Comparison of ENCODE assay signal across 8 cellular contexts in genomic region chr2:178479758-178480226, GRCh38. TPM values are rescaled to one million over a fixed set of nuclear protein-coding genes. Genes with fewer than 3 reads are reported as not detected.
A peak's percentile ranks its signal among the peaks of the same experiment; 100 is the strongest.
DNase-seq lines count a peak whose midpoint lies in the region; ATAC-seq and TF ChIP-seq lines count a peak whose summit lies in the region.

No MANE protein-coding gene starts in this region.

- H3K4me3 ChIP-seq in CD8-positive, alpha-beta memory T cell (ENCODE audit: low read length): peak overlapping the region; percentile 72
- H3K4me3 ChIP-seq in OCI-LY7 (ENCODE audit: low read depth, low read length, poor library complexity, severe bottlenecking) (peak overlapping the region; percentile 78), neuronal stem cell (ENCODE audit: low read length in 2 of 2) (peak overlapping the region; percentile 68 to 88)

- no peak overlapping the region for H2BK120ac ChIP-seq in neuronal stem cell (ENCODE audit: low read depth, low read length)

- POLR2A ChIA-PET in CD8-positive, alpha-beta memory T cell (lab: Charles Lee): interaction anchor here (0.6 to 1.1 kb wide), 2 partner anchors 29 to 72 kb away, joined by 3 to 6 read pairs; partner anchors contain the start of genes PJVK and PRKRA
- POLR2A ChIA-PET in OCI-LY7 (lab: Charles Lee): interaction anchor here (0.7 to 1.6 kb wide), 4 partner anchors 11 to 29 kb away, joined by 3 to 8 read pairs (median 4); partner anchors contain the start of genes PJVK and PRKRA

- WGBS in neuronal stem cell (ENCODE audit: extremely low coverage in 2 of 2, insufficient read length in 2 of 2, insufficient replicate concordance in 1 of 2), 2 donors: no CpG with 5 or more reads among the region's 19 CpGs

- H3K4me1 Mint-ChIP-seq in CD8-positive, alpha-beta memory T cell: peaks cover 43 to 64% (median 56%) of the 10 kb centered on the region in 3 donors
- peaks cover 14% of the 10 kb centered on the region for H3K4me1 Mint-ChIP-seq in endothelial cell (ENCODE audit: unreplicated experiment)

- H3K23ac ChIP-seq in neuronal stem cell (ENCODE audit: low read depth, low read length, poor library complexity): no peak overlapping the region

- no peak overlapping the region for H3K4ac ChIP-seq in neuronal stem cell (ENCODE audit: low read length)

- no peak overlapping the region for H2AK5ac ChIP-seq in neuronal stem cell (ENCODE audit: low read depth, low read length)

- H3K9ac ChIP-seq in neuronal stem cell (ENCODE audit: low read depth, low read length, poor library complexity): no peak overlapping the region

- peaks cover 57% of the 10 kb centered on the region for H3K79me2 ChIP-seq in OCI-LY7 (ENCODE audit: insufficient read depth, low read depth, low read length)

- no peaks in the 10 kb centered on the region for H3K36me3 ChIP-seq in CD8-positive, alpha-beta memory T cell (ENCODE audit: insufficient read depth, low read length)
- H3K36me3 ChIP-seq in OCI-LY7 (ENCODE audit: insufficient read depth, low read length) (no peaks in the 10 kb centered on the region), neuronal stem cell (replicated peaks in 1 of 2; ENCODE audit: control insufficient read depth in 2 of 2, insufficient read depth in 2 of 2, low read length in 2 of 2) (peaks cover 0 to 10% of the 10 kb centered on the region in 2 donors)

- no peaks in the 10 kb centered on the region for H3K9me3 ChIP-seq in CD8-positive, alpha-beta memory T cell (ENCODE audit: low read length)
- H3K9me3 ChIP-seq in OCI-LY7 (ENCODE audit: low read length) (no peaks in the 10 kb centered on the region), neuronal stem cell (replicated peaks in 1 of 2; ENCODE audit: control insufficient read depth in 2 of 2, insufficient read depth in 1 of 2, low read depth in 1 of 2, low read length in 2 of 2) (no peaks in the 10 kb centered on the region)

- no peak overlapping the region for H2BK5ac ChIP-seq in neuronal stem cell (ENCODE audit: low read length)

- H4K20me1 ChIP-seq in OCI-LY7 (ENCODE audit: insufficient read depth, low read length): peaks cover 15% of the 10 kb centered on the region; the same call in 1 of the 2 replicates

- peak overlapping the region; percentile 97 for H3K4me2 ChIP-seq in OCI-LY7 (ENCODE audit: low read length)
- H3K4me2 ChIP-seq in neuronal stem cell (ENCODE audit: insufficient read depth, low read length, poor library complexity, severe bottlenecking): no peak overlapping the region

- no peak overlapping the region for H3K14ac ChIP-seq in neuronal stem cell (ENCODE audit: low read length)

- H2BK15ac ChIP-seq in neuronal stem cell (ENCODE audit: low read length): no peak overlapping the region

- H3K27me3 Mint-ChIP-seq in CD8-positive, alpha-beta memory T cell: no peaks in the 10 kb centered on the region
- H3K27me3 Mint-ChIP-seq in endothelial cell (ENCODE audit: unreplicated experiment): peaks cover 5% of the 10 kb centered on the region

- peak overlapping the region; percentile 58 for H3K27ac ChIP-seq in CD8-positive, alpha-beta memory T cell (ENCODE audit: low read depth, low read length)
- peak overlapping the region; percentile 57 for H3K27ac ChIP-seq in OCI-LY7 (ENCODE audit: low read depth, low read length, poor library complexity, severe bottlenecking)
- H3K27ac ChIP-seq in neuronal stem cell (replicated peaks; ENCODE audit: low read length): peak overlapping the region; percentile 49

- no peak for ATAC-seq in HG02610 (IDR thresholded peaks at IDR 0.05; ENCODE audit: unreplicated experiment)
- ATAC-seq in HG02973 (IDR thresholded peaks at IDR 0.05; ENCODE audit: unreplicated experiment): no peak
- ATAC-seq in GM18858 (IDR thresholded peaks at IDR 0.05; ENCODE audit: unreplicated experiment): no peak

- BruUV-seq in OCI-LY7 (replicated peaks; lab: Mats Ljungman, UMichigan): no TSS peak

- H3K36me3 Mint-ChIP-seq in CD8-positive, alpha-beta memory T cell: peaks cover 0 to 15% (median 0%) of the 10 kb centered on the region in 3 donors
- H3K36me3 Mint-ChIP-seq in endothelial cell (ENCODE audit: low read depth, unreplicated experiment): no peaks in the 10 kb centered on the region

- DNase-seq in CD8-positive, alpha-beta memory T cell: no peak
- DNase-seq in OCI-LY7 (ENCODE audit: low spot score) (no peak), endothelial cell (ENCODE audit: low spot score) (no peak), neuronal stem cell (ENCODE audit: low spot score) (no peak), NCI-H128 (lab: John Stamatoyannopoulos, UW; ENCODE audit: unreplicated experiment) (no peak)

- H4K91ac ChIP-seq in neuronal stem cell (ENCODE audit: low read depth, low read length, poor library complexity): no peak overlapping the region

- H3K4me1 ChIP-seq in CD8-positive, alpha-beta memory T cell (ENCODE audit: insufficient read depth, low read length): peaks cover 41% of the 10 kb centered on the region
- H3K4me1 ChIP-seq in OCI-LY7 (ENCODE audit: insufficient read depth, low read length, poor library complexity, severe bottlenecking) (peaks cover 38% of the 10 kb centered on the region), neuronal stem cell (ENCODE audit: control insufficient read depth in 2 of 2, insufficient read depth in 1 of 2, low read depth in 1 of 2, low read length in 2 of 2) (peaks cover 0 to 4% of the 10 kb centered on the region in 2 donors)

- intact Hi-C loops in OCI-LY7 (cut with micrococcal nuclease; ENCODE audit: unreplicated experiment): loop anchor here (1.0 kb wide), 1 partner anchor 44 kb away; no protein-coding TSS in a partner anchor

- H3K18ac ChIP-seq in neuronal stem cell (ENCODE audit: low read length): no peak overlapping the region

- H4K8ac ChIP-seq in neuronal stem cell (ENCODE audit: low read depth, low read length): no peak overlapping the region

- no peaks in the 10 kb centered on the region for H3K9me2 ChIP-seq in OCI-LY7 (ENCODE audit: insufficient read depth, low read length)

- no peaks in the 10 kb centered on the region for H3K9me3 Mint-ChIP-seq in CD8-positive, alpha-beta memory T cell
- no peaks in the 10 kb centered on the region for H3K9me3 Mint-ChIP-seq in endothelial cell (ENCODE audit: unreplicated experiment)

- H3K79me1 ChIP-seq in neuronal stem cell (ENCODE audit: low read depth, low read length): no peaks in the 10 kb centered on the region

- H2BK12ac ChIP-seq in neuronal stem cell (ENCODE audit: low read length): no peak overlapping the region

- no peaks in the 10 kb centered on the region for H3K27me3 ChIP-seq in CD8-positive, alpha-beta memory T cell (ENCODE audit: insufficient read depth, low read length, poor library complexity, severe bottlenecking)
- no peaks in the 10 kb centered on the region for H3K27me3 ChIP-seq in neuronal stem cell (ENCODE audit: control insufficient read depth in 3 of 3, insufficient read depth in 3 of 3, low read depth in 1 of 3, low read length in 3 of 3)

- peak overlapping the region; percentile 92 to 99 (median 98) for H3K4me3 Mint-ChIP-seq in CD8-positive, alpha-beta memory T cell
- peak overlapping the region; percentile 94 for H3K4me3 Mint-ChIP-seq in endothelial cell (ENCODE audit: unreplicated experiment)

- H3K27ac Mint-ChIP-seq in CD8-positive, alpha-beta memory T cell: peak overlapping the region; percentile 89 to 100 (median 98)
- peak overlapping the region; percentile 31 for H3K27ac Mint-ChIP-seq in endothelial cell (ENCODE audit: unreplicated experiment)

- peak overlapping the region; percentile 100; the same call in 1 of the 2 replicates for H2AFZ ChIP-seq in OCI-LY7 (ENCODE audit: low read length)
- H2AFZ ChIP-seq in neuronal stem cell (ENCODE audit: low read length): peak overlapping the region; percentile 82

- no peak for TF ChIP-seq CTCF in OCI-LY7 (conservative IDR thresholded peaks at IDR 0.05; ENCODE audit: low read length)
- no peak for TF ChIP-seq CTCF in endothelial cell (IDR thresholded peaks at IDR 0.05; ENCODE audit: unreplicated experiment)

- CTCF ChIA-PET in CD8-positive, alpha-beta memory T cell (lab: Charles Lee): interaction anchor here (0.9 to 1.7 kb wide), 5 partner anchors 14 to 65 kb away, joined by 3 to 4 read pairs (median 3); partner anchors contain the start of genes PJVK and PRKRA
- CTCF ChIA-PET in OCI-LY7 (lab: Charles Lee; ENCODE audit: unreplicated experiment): interaction anchor here (0.6 kb wide), 1 partner anchor 29 kb away, joined by 3 read pairs; the partner anchor contains the start of genes PJVK and PRKRA

RNA-seq across cellular contexts. Expression of gene PLEKHA3, which starts 0.5 kb away (rescaled TPM):
- total RNA-seq in CD8-positive, alpha-beta memory T cell: 10 to 100 TPM; 25.1 to 28.1 TPM
- 34.9 TPM for polyA plus RNA-seq in CD8-positive, alpha-beta memory T cell
- total RNA-seq in OCI-LY7 (2014; rRNA removed; shearing (Covaris generic)): 3.6 and 6.9 TPM in 2 replicates
- total RNA-seq in OCI-LY7 (2022) (19.2 and 19.5 TPM in 2 replicates), endothelial cell (ENCODE audit: unreplicated experiment) (20.4 TPM)
- polyA plus RNA-seq in neuronal stem cell (2013, experiment 1 of 2): 23.5 TPM
- 25.0 TPM for polyA plus RNA-seq in neuronal stem cell (2013, experiment 2 of 2)

RNA-seq across cellular contexts. Expression of gene FKBP7, which starts 1.4 kb away (rescaled TPM):
- 1 to 10 TPM; 3.1 to 3.4 TPM for total RNA-seq in CD8-positive, alpha-beta memory T cell
- polyA plus RNA-seq in CD8-positive, alpha-beta memory T cell: 3.8 TPM
- 8.5 and 10.7 TPM in 2 replicates for total RNA-seq in OCI-LY7 (2014; rRNA removed; shearing (Covaris generic))
- 8.3 TPM in 2 replicates for total RNA-seq in OCI-LY7 (2022)
- 15.5 TPM for total RNA-seq in endothelial cell (ENCODE audit: unreplicated experiment)
- 27.1 TPM for polyA plus RNA-seq in neuronal stem cell (2013, experiment 1 of 2)
- 28.5 TPM for polyA plus RNA-seq in neuronal stem cell (2013, experiment 2 of 2)

RNA-seq across cellular contexts. Expression of gene PJVK, which starts 28.6 kb away (rescaled TPM):
- total RNA-seq in CD8-positive, alpha-beta memory T cell: 1 to 10 TPM; 1.5 to 1.9 TPM
- not detected for polyA plus RNA-seq in CD8-positive, alpha-beta memory T cell
- total RNA-seq in OCI-LY7 (2014; rRNA removed; shearing (Covaris generic)): 2.2 and 4.0 TPM in 2 replicates
- total RNA-seq in OCI-LY7 (2022) (6.9 and 9.2 TPM in 2 replicates), endothelial cell (ENCODE audit: unreplicated experiment) (3.7 TPM)
- 3.0 TPM for polyA plus RNA-seq in neuronal stem cell (2013, experiment 1 of 2)
- 2.9 TPM for polyA plus RNA-seq in neuronal stem cell (2013, experiment 2 of 2)

RNA-seq across cellular contexts. Expression of gene PRKRA, which starts 28.8 kb away (rescaled TPM):
- 10 to 100 TPM; 48.4 to 48.5 TPM for total RNA-seq in CD8-positive, alpha-beta memory T cell
- polyA plus RNA-seq in CD8-positive, alpha-beta memory T cell: 58.0 TPM
- total RNA-seq in OCI-LY7 (2014; rRNA removed; shearing (Covaris generic)): 68.7 and 79.5 TPM in 2 replicates
- total RNA-seq in OCI-LY7 (2022): 74.1 and 76.4 TPM in 2 replicates
- 33.1 TPM for total RNA-seq in endothelial cell (ENCODE audit: unreplicated experiment)
- 93.4 TPM for polyA plus RNA-seq in neuronal stem cell (2013, experiment 1 of 2)
- polyA plus RNA-seq in neuronal stem cell (2013, experiment 2 of 2): 94.0 TPM
